1 cellular context compared by ENCODE assay signal in genomic region chr4:181618896-181619295, GRCh38.
TF ChIP-seq lines count a peak whose summit lies in the region.

No MANE protein-coding gene starts in this region.

TF ChIP-seq in H1, 55 proteins besides CTCF, POLR2A, EP300 and RAD21 (continued from another document):
- no peak for TF ChIP-seq ASH2L (IDR thresholded peaks at IDR 0.05; ENCODE audit: low read length)
- TF ChIP-seq CEBPB (IDR thresholded peaks at IDR 0.05; ENCODE audit: low read depth, low read length) = no peak
- TF ChIP-seq TBP (IDR thresholded peaks at IDR 0.05; ENCODE audit: low read depth, low read length) = no peak
- TF ChIP-seq KDM1A (IDR thresholded peaks at IDR 0.05; ENCODE audit: borderline replicate concordance, low read length) = no peak
- no peak for TF ChIP-seq SUZ12 (IDR thresholded peaks at IDR 0.05; ENCODE audit: low read length)
- TF ChIP-seq CBX8 (IDR thresholded peaks at IDR 0.05; ENCODE audit: borderline replicate concordance, low read depth, low read length) = no peak
- no peak for TF ChIP-seq GABPA (IDR thresholded peaks at IDR 0.05; ENCODE audit: borderline replicate concordance, insufficient read depth, low read length)
- TF ChIP-seq SRF (IDR thresholded peaks at IDR 0.05; ENCODE audit: low read depth, low read length) = no peak
